ENCODE assay signal across 30 cellular contexts in the genomic region with DNA sequence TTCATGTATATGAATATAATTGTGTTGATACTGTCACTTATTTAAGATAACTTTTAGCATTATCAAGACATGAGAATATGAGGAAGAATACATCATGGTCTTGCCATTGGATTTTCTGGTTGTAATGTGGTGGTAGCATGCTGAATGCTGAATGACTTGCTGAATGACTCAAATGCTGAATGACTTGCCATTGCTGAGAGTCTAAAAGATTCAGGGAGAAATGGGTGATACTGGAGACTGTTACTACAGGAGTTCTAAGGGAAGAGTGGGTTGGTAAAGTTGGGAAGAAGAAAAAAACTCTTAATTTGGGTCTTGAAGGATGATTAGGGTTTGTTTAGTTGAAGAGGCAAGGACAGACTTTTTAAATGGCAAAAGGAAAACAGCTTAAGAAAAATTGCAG.
"Had no signal": no experiment of that assay in that cellular context is flagged by ENCODE, and none has a peak within 500 bp of the region (broad histone marks: within the 10 kb centered on the region; RNA-seq: fewer than 3 reads in every experiment).

No MANE protein-coding gene starts in this region.

- H3K4me1 ChIP-seq: lower lobe of right lung, neural progenitor cell, parathyroid adenoma, psoas muscle, right atrium auricular region, right lobe of liver, suprapubic skin, tibial artery, upper lobe of right lung had no signal

- H3K27ac Mint-ChIP-seq: mesothelial cell of epicardium; naive B cell; natural killer cell; nephron progenitor cell; neural progenitor cell; stimulated activated effector memory CD8-positive, alpha-beta T cell treated with anti-CD3 and anti-CD28 coated beads, Interleukin-12 subunit alpha, Interleukin-12 subunit beta, amount 100 ng/mL, for 72 hours; stimulated activated naive CD8-positive, alpha-beta T cell treated with anti-CD3 and anti-CD28 coated beads, Interleukin-15, Interleukin-2, amounts not matched to agents 100 ng/mL and 50 ng/mL, for 24 hours had no signal

- FAIRE-seq: keratinocyte, urothelium cell line had no signal

- H3K36me3 ChIP-seq: lower lobe of right lung, neural progenitor cell, neutrophil, right atrium auricular region, right lobe of liver, suprapubic skin, thoracic aorta, tibial artery, upper lobe of right lung had no signal

- H3K9me3 ChIP-seq: neutrophil, psoas muscle, right lobe of liver, suprapubic skin, tibial artery, upper lobe of right lung had no signal

- H3K27me3 ChIP-seq: neural progenitor cell, neutrophil, right atrium auricular region, right lobe of liver, suprapubic skin, tibial artery, upper lobe of right lung had no signal

- H3K4me1 Mint-ChIP-seq: mesothelial cell of epicardium; naive B cell; natural killer cell; nephron progenitor cell; neural progenitor cell; stimulated activated effector memory CD8-positive, alpha-beta T cell treated with anti-CD3 and anti-CD28 coated beads, Interleukin-12 subunit alpha, Interleukin-12 subunit beta, amount 100 ng/mL, for 72 hours had no signal

- H3K36me3 Mint-ChIP-seq: natural killer cell; neural progenitor cell; stimulated activated effector memory CD8-positive, alpha-beta T cell treated with anti-CD3 and anti-CD28 coated beads, Interleukin-12 subunit alpha, Interleukin-12 subunit beta, amount 100 ng/mL, for 72 hours had no signal

- H2AFZ ChIP-seq: neural progenitor cell, parathyroid adenoma had no signal

- DNase-seq: hippocampal formation; kidney glomerular epithelial cell; left cardiac atrium; left ventricle myocardium superior; lower lobe of right lung; mesendoderm; naive B cell; natural killer cell; nephron progenitor cell; occipital lobe; psoas muscle; right lobe of liver; stimulated activated CD4-positive, alpha-beta T cell treated with anti-CD3 and anti-CD28 coated beads, Interleukin-4, amount 100 ng/mL, for 24 hours; stimulated activated naive CD4-positive, alpha-beta T cell; tibial artery; trophoblast cell; upper lobe of right lung had no signal

- H3K27ac ChIP-seq: lower lobe of right lung, neural progenitor cell, neutrophil, parathyroid adenoma, psoas muscle, right atrium auricular region, right lobe of liver, skin epidermis, suprapubic skin, thoracic aorta, tibial artery, upper lobe of right lung had no signal

- H3K79me2 ChIP-seq: parathyroid adenoma had no signal

- H3K9ac ChIP-seq: neural progenitor cell, parathyroid adenoma had no signal

- H3K4me3 Mint-ChIP-seq: mesothelial cell of epicardium; naive B cell; natural killer cell; nephron progenitor cell; neural progenitor cell; stimulated activated effector memory CD8-positive, alpha-beta T cell treated with anti-CD3 and anti-CD28 coated beads, Interleukin-12 subunit alpha, Interleukin-12 subunit beta, amount 100 ng/mL, for 72 hours; stimulated activated naive CD8-positive, alpha-beta T cell treated with anti-CD3 and anti-CD28 coated beads, Interleukin-15, Interleukin-2, amounts not matched to agents 100 ng/mL and 50 ng/mL, for 24 hours had no signal

- H3K9me3 Mint-ChIP-seq: stimulated activated effector memory CD8-positive, alpha-beta T cell treated with anti-CD3 and anti-CD28 coated beads, Interleukin-12 subunit alpha, Interleukin-12 subunit beta, amount 100 ng/mL, for 72 hours had no signal

- ATAC-seq: left lobe of liver; left ventricle myocardium superior; lower lobe of right lung; natural killer cell; psoas muscle; right lobe of liver; stimulated activated effector memory CD8-positive, alpha-beta T cell treated with anti-CD3 and anti-CD28 coated beads, Interleukin-12 subunit alpha, Interleukin-12 subunit beta, amount 100 ng/mL, for 72 hours; upper lobe of right lung had no signal

- H3K4me2 ChIP-seq: neural progenitor cell had no signal

- H3K4me3 ChIP-seq: lower lobe of right lung, neural progenitor cell, psoas muscle, right atrium auricular region, right lobe of liver, skin epidermis, suprapubic skin, thoracic aorta, tibial artery, upper lobe of right lung had no signal
